In the genomic region with DNA sequence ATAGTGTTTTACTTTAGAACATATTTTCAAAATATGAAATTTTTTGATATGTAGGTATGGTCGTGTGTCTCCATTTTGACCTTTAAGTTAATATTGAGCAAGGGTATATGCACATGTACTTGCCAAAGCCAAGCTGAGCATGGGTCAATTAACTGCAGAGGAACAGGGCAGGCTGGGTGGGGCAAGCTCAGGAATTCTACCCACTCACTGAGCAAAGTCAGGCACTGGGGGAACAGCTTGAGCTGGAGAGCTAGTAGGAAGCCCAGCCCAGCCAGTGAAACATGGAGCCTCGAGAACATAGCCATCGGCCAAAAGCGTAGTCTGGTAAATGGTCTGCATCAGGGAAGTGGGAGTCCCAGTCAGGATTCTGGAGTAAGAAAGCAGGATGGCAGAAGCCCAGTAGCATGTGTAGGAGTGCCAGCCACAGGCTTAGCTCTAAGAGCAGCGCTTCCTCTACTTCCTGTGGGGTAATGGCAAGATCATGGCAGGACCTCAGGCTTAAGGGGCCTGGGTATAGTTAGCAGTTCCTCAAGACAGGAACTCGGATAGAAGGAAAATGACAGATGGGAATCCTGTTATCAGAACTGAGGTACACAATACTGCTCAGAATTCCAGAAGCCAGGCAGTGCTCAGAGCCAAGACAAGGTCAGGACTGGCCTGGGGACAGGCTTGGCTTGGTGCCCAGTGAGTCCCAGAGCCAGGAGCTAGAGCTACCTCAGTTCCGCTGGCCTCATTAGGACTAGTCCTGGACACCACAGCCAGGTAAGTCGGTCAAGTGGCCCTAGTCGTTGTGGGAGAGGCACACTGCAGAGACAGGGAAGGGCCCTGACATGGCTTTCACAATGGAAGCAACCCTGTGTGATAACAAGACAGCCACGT, we compare ENCODE assay signal across 13 cellular contexts.
A peak's percentile ranks its signal among the peaks of the same experiment; 100 is the strongest.
DNase-seq lines count a peak whose midpoint lies in the region; ATAC-seq lines count a peak whose summit lies in the region.
"Had no signal": no experiment of that assay in that cellular context is flagged by ENCODE, and none has a peak within 500 bp of the region (broad histone marks: within the 10 kb centered on the region; RNA-seq: fewer than 3 reads in every experiment).

No MANE protein-coding gene starts in this region.

- no peaks in the 10 kb centered on the region for H3K79me1 ChIP-seq in mesendoderm (ENCODE audit: low read length)

- H3K4me3 ChIP-seq in mesendoderm (ENCODE audit: low read length) = no peak overlapping the region
- H3K4me3 ChIP-seq: SK-N-MC had no signal

- peaks cover 4% of the 10 kb centered on the region for H3K4me1 ChIP-seq in mesendoderm (ENCODE audit: control insufficient read depth, low read depth, low read length)

- peak; percentile 96 for DNase-seq in G401 (ENCODE audit: low spot score)
- DNase-seq in NCI-H226 = peak; percentile 3
- DNase-seq in cerebellar nuclear complex (lab: John Stamatoyannopoulos, UW) = peak; percentile 78 to 81
- no peak for DNase-seq in mesendoderm
- DNase-seq in iPS-NIHi11 (ENCODE audit: low spot score) = no peak
- no peak for DNase-seq in natural killer cell treated with Interleukin-12 subunit alpha and Interleukin-12 subunit beta and Interleukin-15 and Interleukin-18, amount 100 ng/mL, for 72 hours (ENCODE audit: low spot score)
- DNase-seq in NCI-H1436 treated with DMSO at 0.1 percent for 48 hours (lab: John Stamatoyannopoulos, UW) = no peak
- DNase-seq: activated CD8-positive, alpha-beta memory T cell treated with anti-CD3 and anti-CD28 coated beads for 24 hours; CD8-positive, alpha-beta T cell; effector CD4-positive, alpha-beta T cell; NCI-H446 treated with DMSO at 0.1 percent for 48 hours had no signal

- WGBS in mesendoderm (ENCODE audit: extremely low coverage, insufficient coverage, low lambda C conversion rate) = 100% methylated on average over 1 of the region's 10 CpGs

- no peak overlapping the region for H4K8ac ChIP-seq in mesendoderm (ENCODE audit: low read depth, low read length)

- H3K23ac ChIP-seq in mesendoderm (ENCODE audit: low read length) = peak overlapping the region; percentile 31

- in situ Hi-C loops in G401 (cut with HindIII; ENCODE audit: low sequenced_read_pairs) = loop anchor here (25.0 kb wide), 1 partner anchor 145 kb away; no protein-coding TSS in a partner anchor

- H3K27me3 Mint-ChIP-seq in natural killer cell treated with Interleukin-12 subunit alpha and Interleukin-12 subunit beta and Interleukin-15 and Interleukin-18, amount 100 ng/mL, for 72 hours = peaks cover 16 to 17% of the 10 kb centered on the region in 2 donors

- no peak overlapping the region for H4K5ac ChIP-seq in mesendoderm (ENCODE audit: low read length)

- no peaks in the 10 kb centered on the region for H3K79me2 ChIP-seq in mesendoderm (ENCODE audit: control insufficient read depth, insufficient read depth, low read length)

- no peaks in the 10 kb centered on the region for H3K9me3 Mint-ChIP-seq in natural killer cell treated with Interleukin-12 subunit alpha and Interleukin-12 subunit beta and Interleukin-15 and Interleukin-18, amount 100 ng/mL, for 72 hours
- H3K9me3 Mint-ChIP-seq: CD8-positive, alpha-beta T cell had no signal

- no peak overlapping the region for H2BK5ac ChIP-seq in mesendoderm (ENCODE audit: low read length)

- peaks cover 29 to 32% of the 10 kb centered on the region in 2 donors for H3K4me1 Mint-ChIP-seq in natural killer cell treated with Interleukin-12 subunit alpha and Interleukin-12 subunit beta and Interleukin-15 and Interleukin-18, amount 100 ng/mL, for 72 hours (ENCODE audit: low read depth in 2 of 2)

- H3K4ac ChIP-seq in mesendoderm (ENCODE audit: low read depth, low read length) = no peak overlapping the region

- H3K56ac ChIP-seq in mesendoderm (ENCODE audit: low read length) = no peak overlapping the region

- no peak overlapping the region for H3K18ac ChIP-seq in mesendoderm (ENCODE audit: low read length)

- no peaks in the 10 kb centered on the region for H3K36me3 Mint-ChIP-seq in natural killer cell treated with Interleukin-12 subunit alpha and Interleukin-12 subunit beta and Interleukin-15 and Interleukin-18, amount 100 ng/mL, for 72 hours
- H3K36me3 Mint-ChIP-seq: CD8-positive, alpha-beta T cell had no signal

- H2BK15ac ChIP-seq in mesendoderm (replicated peaks; ENCODE audit: low read depth) = no peak overlapping the region

- no peak overlapping the region for H3K27ac Mint-ChIP-seq in natural killer cell treated with Interleukin-12 subunit alpha and Interleukin-12 subunit beta and Interleukin-15 and Interleukin-18, amount 100 ng/mL, for 72 hours
- H3K27ac Mint-ChIP-seq: CD8-positive, alpha-beta T cell had no signal

- no peak overlapping the region for H2BK120ac ChIP-seq in mesendoderm (ENCODE audit: low read depth, low read length)

- H3K36me3 ChIP-seq in mesendoderm (ENCODE audit: control insufficient read depth, insufficient read depth, low read length) = no peaks in the 10 kb centered on the region

- no peaks in the 10 kb centered on the region for H3K27me3 ChIP-seq in mesendoderm (ENCODE audit: insufficient read depth, low read length, poor library complexity)

- H3K27ac ChIP-seq in mesendoderm (ENCODE audit: low read depth, low read length) = no peak overlapping the region
- H3K27ac ChIP-seq: SK-N-MC had no signal

- H2AK5ac ChIP-seq in mesendoderm (ENCODE audit: low read length) = no peak overlapping the region

- H3K4me2 ChIP-seq in mesendoderm (ENCODE audit: low read length) = no peak overlapping the region

- no peak for ATAC-seq in GM18858 (IDR thresholded peaks at IDR 0.05; ENCODE audit: unreplicated experiment)
- ATAC-seq in natural killer cell treated with Interleukin-12 subunit alpha and Interleukin-12 subunit beta and Interleukin-15 and Interleukin-18, amount 100 ng/mL, for 72 hours = no peak
- ATAC-seq: CD8-positive, alpha-beta T cell had no signal

- H3K4me3 Mint-ChIP-seq in natural killer cell treated with Interleukin-12 subunit alpha and Interleukin-12 subunit beta and Interleukin-15 and Interleukin-18, amount 100 ng/mL, for 72 hours = no peak overlapping the region
- H3K4me3 Mint-ChIP-seq: CD8-positive, alpha-beta T cell had no signal

- no peak overlapping the region for H3K9ac ChIP-seq in mesendoderm (ENCODE audit: low read length)

Comparison
In these comparisons a context has a peak if more than half of its experiments do, and no peak if none do; other contexts are left out.
1. DNase-seq: peak in G401 (single experiment), NCI-H226 (single experiment) and cerebellar nuclear complex (2 of 2); none in mesendoderm (single experiment), iPS-NIHi11 (single experiment), natural killer cell treated with Interleukin-12 subunit alpha and Interleukin-12 subunit beta and Interleukin-15 and Interleukin-18, amount 100 ng/mL, for 72 hours (single experiment) and NCI-H1436 treated with DMSO at 0.1 percent for 48 hours (single experiment).